Comparison of ENCODE assay signal across 14 cellular contexts in genomic region chr9:130500340-130500771, GRCh38. TPM values are rescaled to one million over a fixed set of nuclear protein-coding genes. Genes with fewer than 3 reads are reported as not detected.
DNase-seq lines count a peak whose midpoint lies in the region; ATAC-seq and TF ChIP-seq lines count a peak whose summit lies in the region.
"Had no signal": no experiment of that assay in that cellular context is flagged by ENCODE, and none has a peak within 500 bp of the region (broad histone marks: within the 10 kb centered on the region; RNA-seq: fewer than 3 reads in every experiment).

No MANE protein-coding gene starts in this region.

- H3K36me3 ChIP-seq in testis (ENCODE audit: low read depth, missing control alignments) = no peaks in the 10 kb centered on the region
- H3K36me3 ChIP-seq in suprapubic skin = peaks cover 15% of the 10 kb centered on the region

- no peak for TF ChIP-seq EP300 in suprapubic skin (IDR thresholded peaks at IDR 0.05)

- H3K27me3 Mint-ChIP-seq in brain = peaks cover 8% of the 10 kb centered on the region

- no peak overlapping the region for H3K27ac ChIP-seq in testis
- H3K27ac ChIP-seq in suprapubic skin = no peak overlapping the region
- H3K27ac ChIP-seq: KMS-11, spleen had no signal

- H3K9me3 ChIP-seq in testis (no peaks in the 10 kb centered on the region), suprapubic skin (no peaks in the 10 kb centered on the region)

- intact Hi-C loops in testis (cut with DNase I; ENCODE audit: low total_unique reads) = no loop called here

- peaks cover 16% of the 10 kb centered on the region for H3K36me3 Mint-ChIP-seq in brain

- 72 to 78% methylated on average over 6 of the region's 6 CpGs for WGBS in testis, 2 donors
- 74% methylated on average over 6 of the region's 6 CpGs for WGBS in suprapubic skin

- TF ChIP-seq POLR2A in testis (IDR thresholded peaks at IDR 0.05) = no peak
- TF ChIP-seq POLR2A in suprapubic skin (IDR thresholded peaks at IDR 0.05) = no peak

- peaks cover 44% of the 10 kb centered on the region for H3K4me1 Mint-ChIP-seq in brain

- H3K4me3 ChIP-seq in testis = no peak overlapping the region
- no peak overlapping the region for H3K4me3 ChIP-seq in suprapubic skin
- H3K4me3 ChIP-seq: spleen had no signal

- no peaks in the 10 kb centered on the region for H3K27me3 ChIP-seq in testis
- no peaks in the 10 kb centered on the region for H3K27me3 ChIP-seq in suprapubic skin

- H3K4me3 Mint-ChIP-seq in brain = peak overlapping the region in 1 of 5 experiments; percentile 25
- H3K4me3 Mint-ChIP-seq: activated CD8-positive, alpha-beta T cell treated with anti-CD3 and anti-CD28 coated beads for 36 hours had no signal

- no peak for ATAC-seq in HG02571 (IDR thresholded peaks at IDR 0.05; ENCODE audit: unreplicated experiment)

- TF ChIP-seq CTCF in brain (conservative IDR thresholded peaks at IDR 0.05) (no peak), testis (IDR thresholded peaks at IDR 0.05) (no peak), suprapubic skin (IDR thresholded peaks at IDR 0.05) (no peak)

- H3K4me1 ChIP-seq in testis = no peaks in the 10 kb centered on the region
- no peaks in the 10 kb centered on the region for H3K4me1 ChIP-seq in suprapubic skin
- H3K4me1 ChIP-seq: spleen had no signal

- peaks cover 4 to 9% (median 5%) of the 10 kb centered on the region in 5 experiments for H3K9me3 Mint-ChIP-seq in brain

- peak overlapping the region; percentile 71 to 95 (median 83) for H3K27ac Mint-ChIP-seq in brain
- H3K27ac Mint-ChIP-seq: activated CD8-positive, alpha-beta T cell treated with anti-CD3 and anti-CD28 coated beads for 36 hours had no signal

- DNase-seq in NCI-H187 treated with DMSO at 0.1 percent for 48 hours (lab: John Stamatoyannopoulos, UW) = peak; percentile 15
- DNase-seq in NCI-H187 (lab: John Stamatoyannopoulos, UW) = no peak
- peak; percentile 66 for DNase-seq in NCI-H2029 treated with DMSO at 0.1 percent for 48 hours (lab: John Stamatoyannopoulos, UW)
- DNase-seq in testis = peak; percentile 29
- DNase-seq in NAMALWA (ENCODE audit: low spot score) = no peak
- DNase-seq in suprapubic skin (ENCODE audit: low spot score in 2 of 2) = no peak
- DNase-seq: activated effector memory CD4-positive, alpha-beta T cell treated with anti-CD3 and anti-CD28 coated beads, Interleukin-2, amount 50 U/mL, for 16 hours; SHP77 treated with DMSO at 0.1 percent for 48 hours; spleen had no signal

RNA-seq across cellular contexts. Expression of gene ASS1, which starts 55.6 kb away (rescaled TPM):
- polyA plus RNA-seq in brain (ENCODE audit: insufficient read depth, low read depth, low replicate concordance) = 146 TPM
- 100 to 1,000 TPM in 1 of 2 donors, 10 to 100 TPM in 1; 68.5 to 153 TPM for total RNA-seq in testis
- 90.2 TPM for polyA plus RNA-seq in testis (ENCODE audit: insufficient read depth, low read depth, low replicate concordance)
- total RNA-seq in suprapubic skin = 100 to 1,000 TPM; 107 to 225 (median 163) TPM
- total RNA-seq: A172 had no signal

Comparison
In these comparisons a context has a peak if more than half of its experiments do, and no peak if none do; other contexts are left out.
1. DNase-seq: peak in NCI-H187 treated with DMSO at 0.1 percent for 48 hours (single experiment), NCI-H2029 treated with DMSO at 0.1 percent for 48 hours (single experiment) and testis (single experiment); none in NCI-H187 (0 of 2), NAMALWA (single experiment) and suprapubic skin (0 of 2).